In genomic region chr1:201423655-201424610, GRCh38 we compare ENCODE assay signal across 21 cellular contexts. TPM values are rescaled to one million over a fixed set of nuclear protein-coding genes. Genes with fewer than 3 reads are reported as not detected.
"Had no signal": no experiment of that assay in that cellular context is flagged by ENCODE, and none has a peak within 500 bp of the region (broad histone marks: within the 10 kb centered on the region; RNA-seq: fewer than 3 reads in every experiment).

No MANE protein-coding gene starts in this region.

- H3K9me3 Mint-ChIP-seq: naive thymus-derived CD4-positive, alpha-beta T cell; stimulated activated naive CD8-positive, alpha-beta T cell treated with anti-CD3 and anti-CD28 coated beads, Interleukin-15, amount 100 ng/mL, for 72 hours; T-helper 2 cell treated with Interferon-gamma antibody and Interleukin-4, amounts not matched to agents 5 μg/mL and 100 μg/mL, for 36 hours had no signal

- H3K4me3 ChIP-seq: breast epithelium, right atrium auricular region, smooth muscle cell, upper lobe of left lung had no signal

- H3K4me3 Mint-ChIP-seq: naive thymus-derived CD4-positive, alpha-beta T cell; stimulated activated naive CD8-positive, alpha-beta T cell treated with anti-CD3 and anti-CD28 coated beads, Interleukin-15, amount 100 ng/mL, for 72 hours; T-helper 2 cell treated with Interferon-gamma antibody and Interleukin-4, amounts not matched to agents 5 μg/mL and 100 μg/mL, for 36 hours had no signal

- H3K27ac ChIP-seq: breast epithelium, epithelial cell of prostate, right atrium auricular region, upper lobe of left lung had no signal

- H3K4me1 ChIP-seq: breast epithelium, upper lobe of left lung had no signal

- H3K36me3 ChIP-seq: breast epithelium, right atrium auricular region, upper lobe of left lung had no signal

- H3K27ac Mint-ChIP-seq: naive thymus-derived CD4-positive, alpha-beta T cell; stimulated activated naive CD8-positive, alpha-beta T cell treated with anti-CD3 and anti-CD28 coated beads, Interleukin-15, amount 100 ng/mL, for 72 hours; T-helper 2 cell treated with Interferon-gamma antibody and Interleukin-4, amounts not matched to agents 5 μg/mL and 100 μg/mL, for 36 hours had no signal

- H3K27me3 ChIP-seq: breast epithelium, right atrium auricular region, upper lobe of left lung had no signal

- DNase-seq: activated CD4-positive, alpha-beta T cell treated with anti-CD3 and anti-CD28 coated beads, Interleukin-2, amount 50 U/mL, for 1 hour; activated naive CD4-positive, alpha-beta T cell treated with Interleukin-2 at 50 U/mL for 16 hours; activated T-cell treated with anti-CD3 and anti-CD28 coated beads for 4 hours; anterior cingulate cortex; foreskin melanocyte; head of caudate nucleus; naive thymus-derived CD4-positive, alpha-beta T cell; posterior cingulate gyrus; stimulated activated naive CD8-positive, alpha-beta T cell treated with anti-CD3 and anti-CD28 coated beads, Interleukin-15, amount 100 ng/mL, for 72 hours had no signal

- H3K36me3 Mint-ChIP-seq: naive thymus-derived CD4-positive, alpha-beta T cell had no signal

- H3K4me2 ChIP-seq: smooth muscle cell had no signal

- H3K9me3 ChIP-seq: breast epithelium, right atrium auricular region, upper lobe of left lung had no signal

- ATAC-seq: activated CD4-positive, CD25-positive, alpha-beta regulatory T cell treated with anti-CD3 and anti-CD28 coated beads, Interleukin-2, amount 50 U/mL, for 24 hours; naive thymus-derived CD4-positive, alpha-beta T cell; stimulated activated naive CD8-positive, alpha-beta T cell treated with anti-CD3 and anti-CD28 coated beads, Interleukin-15, amount 100 ng/mL, for 72 hours had no signal

RNA-seq across cellular contexts. Expression of gene TNNI1, which starts 2.4 kb away (rescaled TPM):
- total RNA-seq: activated CD8-positive, alpha-beta memory T cell treated with anti-CD3 and anti-CD28 coated beads for 36 hours; dermis microvascular lymphatic vessel endothelial cell; fibroblast of lung; lung microvascular endothelial cell; naive thymus-derived CD4-positive, alpha-beta T cell; temporal lobe had no signal
- polyA plus RNA-seq: naive thymus-derived CD4-positive, alpha-beta T cell had no signal

RNA-seq across cellular contexts. Expression of gene LAD1, which starts 24.8 kb away (rescaled TPM):
- total RNA-seq: activated CD8-positive, alpha-beta memory T cell treated with anti-CD3 and anti-CD28 coated beads for 36 hours; dermis microvascular lymphatic vessel endothelial cell; fibroblast of lung; lung microvascular endothelial cell; temporal lobe had no signal
- polyA plus RNA-seq: fibroblast of lung; naive thymus-derived CD4-positive, alpha-beta T cell had no signal

RNA-seq across cellular contexts. Expression of gene TNNT2, which starts 46.5 kb away (rescaled TPM):
- total RNA-seq: activated CD8-positive, alpha-beta memory T cell treated with anti-CD3 and anti-CD28 coated beads for 36 hours; dermis microvascular lymphatic vessel endothelial cell; fibroblast of lung; lung microvascular endothelial cell; naive thymus-derived CD4-positive, alpha-beta T cell had no signal
- polyA plus RNA-seq: naive thymus-derived CD4-positive, alpha-beta T cell had no signal
